Comparison of ENCODE assay signal across 9 cellular contexts in the genomic region with DNA sequence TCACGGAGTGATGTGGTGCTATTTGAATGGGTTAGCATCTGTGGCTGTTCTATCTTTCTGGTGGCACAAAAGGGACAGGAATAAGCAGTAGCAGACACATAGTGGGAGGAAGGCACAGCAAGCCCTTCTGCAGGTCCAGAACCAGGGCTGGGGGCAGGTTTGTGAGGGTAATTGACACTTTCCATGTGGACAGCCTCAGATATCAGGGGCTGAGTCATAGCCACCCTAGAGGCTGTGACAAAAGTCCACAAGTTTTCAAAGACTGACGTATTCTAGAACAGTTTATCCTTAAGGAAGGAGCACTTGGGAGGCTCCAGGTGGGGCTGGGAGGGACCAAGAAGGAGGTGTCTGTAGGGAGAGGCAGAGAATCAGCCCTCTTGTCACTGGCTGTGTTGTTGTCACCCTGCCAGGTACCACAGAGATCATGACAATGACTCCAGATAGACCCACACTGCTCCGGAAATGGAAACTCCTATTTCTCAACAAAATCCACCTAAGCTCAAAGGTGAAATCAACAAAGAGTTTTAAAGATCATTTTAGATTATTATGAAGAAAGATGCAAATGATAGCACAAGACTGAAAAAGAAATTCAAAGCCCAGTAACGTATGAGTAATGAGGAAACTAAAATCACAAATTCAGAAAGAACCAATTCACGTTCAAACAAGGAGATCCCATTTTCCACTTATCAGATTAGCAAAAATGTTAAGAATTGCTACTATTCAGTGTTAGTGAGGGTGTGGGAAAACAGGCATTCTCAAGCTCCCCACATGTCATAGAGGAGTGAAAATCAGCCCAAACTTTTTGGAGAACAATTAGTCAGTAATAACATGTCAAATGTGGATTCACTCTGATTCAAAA. TPM values are rescaled to one million over a fixed set of nuclear protein-coding genes. Genes with fewer than 3 reads are reported as not detected.
DNase-seq lines count a peak whose midpoint lies in the region; ATAC-seq lines count a peak whose summit lies in the region.
"Had no signal": no experiment of that assay in that cellular context is flagged by ENCODE, and none has a peak within 500 bp of the region (broad histone marks: within the 10 kb centered on the region; RNA-seq: fewer than 3 reads in every experiment).

No MANE protein-coding gene starts in this region.

- no peaks in the 10 kb centered on the region for H3K36me3 ChIP-seq in SJCRH30

- H3K9me3 Mint-ChIP-seq in stimulated activated naive CD8-positive, alpha-beta T cell treated with anti-CD3 and anti-CD28 coated beads, Interleukin-15, Interleukin-2, amounts not matched to agents 100 ng/mL and 50 ng/mL, for 24 hours = no peaks in the 10 kb centered on the region
- H3K9me3 Mint-ChIP-seq: stimulated activated naive B cell treated with anti-CD40 and anti-IgM and Interleukin-4, amounts not matched to agents 10 μg/mL and 1 μg/mL and 100 μg/mL, for 72 hours had no signal

- ATAC-seq in right cardiac atrium = peak; percentile 59 to 62
- no peak for ATAC-seq in HG02623 (IDR thresholded peaks at IDR 0.05; ENCODE audit: unreplicated experiment)

- no peaks in the 10 kb centered on the region for H3K27me3 ChIP-seq in right cardiac atrium (ENCODE audit: control insufficient read depth, insufficient read depth)
- no peaks in the 10 kb centered on the region for H3K27me3 ChIP-seq in SJCRH30

- peak overlapping the region; percentile 89 for H3K27ac Mint-ChIP-seq in stimulated activated naive CD8-positive, alpha-beta T cell treated with anti-CD3 and anti-CD28 coated beads, Interleukin-15, Interleukin-2, amounts not matched to agents 100 ng/mL and 50 ng/mL, for 24 hours
- H3K27ac Mint-ChIP-seq: stimulated activated naive B cell treated with anti-CD40 and anti-IgM and Interleukin-4, amounts not matched to agents 10 μg/mL and 1 μg/mL and 100 μg/mL, for 72 hours had no signal

- DNase-seq in activated naive CD4-positive, alpha-beta T cell treated with Interleukin-2 at 50 U/mL for 16 hours = peak; percentile 52
- no peak for DNase-seq in activated naive CD4-positive, alpha-beta T cell (lab: John Stamatoyannopoulos, UW)
- peak; percentile 10 for DNase-seq in SW480 (ENCODE audit: low spot score)
- no peak for DNase-seq in right cardiac atrium
- DNase-seq in SJCRH30 = no peak
- no peak for DNase-seq in NCI-H2196 treated with DMSO at 0.1 percent for 48 hours (lab: John Stamatoyannopoulos, UW; ENCODE audit: unreplicated experiment)
- DNase-seq: stimulated activated naive B cell treated with anti-CD40 and anti-IgM and Interleukin-4, amounts not matched to agents 10 μg/mL and 1 μg/mL and 100 μg/mL, for 72 hours had no signal

- no peaks in the 10 kb centered on the region for H3K27me3 Mint-ChIP-seq in stimulated activated naive CD8-positive, alpha-beta T cell treated with anti-CD3 and anti-CD28 coated beads, Interleukin-15, Interleukin-2, amounts not matched to agents 100 ng/mL and 50 ng/mL, for 24 hours
- H3K27me3 Mint-ChIP-seq: stimulated activated naive B cell treated with anti-CD40 and anti-IgM and Interleukin-4, amounts not matched to agents 10 μg/mL and 1 μg/mL and 100 μg/mL, for 72 hours had no signal

- intact Hi-C loops in right cardiac atrium (cut with DNase I) = no loop called here

- WGBS in right cardiac atrium = 48% methylated on average over 5 of the region's 5 CpGs

- no peaks in the 10 kb centered on the region for H3K9me3 ChIP-seq in right cardiac atrium (ENCODE audit: control insufficient read depth, low read length)
- H3K9me3 ChIP-seq in SJCRH30 (replicated peaks) = no peaks in the 10 kb centered on the region

- peaks cover 55% of the 10 kb centered on the region for H3K4me1 Mint-ChIP-seq in stimulated activated naive CD8-positive, alpha-beta T cell treated with anti-CD3 and anti-CD28 coated beads, Interleukin-15, Interleukin-2, amounts not matched to agents 100 ng/mL and 50 ng/mL, for 24 hours (ENCODE audit: low read depth)

- no peaks in the 10 kb centered on the region for H3K36me3 Mint-ChIP-seq in stimulated activated naive CD8-positive, alpha-beta T cell treated with anti-CD3 and anti-CD28 coated beads, Interleukin-15, Interleukin-2, amounts not matched to agents 100 ng/mL and 50 ng/mL, for 24 hours (ENCODE audit: low read depth)
- H3K36me3 Mint-ChIP-seq: stimulated activated naive B cell treated with anti-CD40 and anti-IgM and Interleukin-4, amounts not matched to agents 10 μg/mL and 1 μg/mL and 100 μg/mL, for 72 hours had no signal

- H3K4me3 ChIP-seq in right cardiac atrium (ENCODE audit: low read length) (no peak overlapping the region), SJCRH30 (no peak overlapping the region)

- H3K4me3 Mint-ChIP-seq in stimulated activated naive CD8-positive, alpha-beta T cell treated with anti-CD3 and anti-CD28 coated beads, Interleukin-15, Interleukin-2, amounts not matched to agents 100 ng/mL and 50 ng/mL, for 24 hours = peak overlapping the region; percentile 30
- H3K4me3 Mint-ChIP-seq: stimulated activated naive B cell treated with anti-CD40 and anti-IgM and Interleukin-4, amounts not matched to agents 10 μg/mL and 1 μg/mL and 100 μg/mL, for 72 hours had no signal

- H3K27ac ChIP-seq in right cardiac atrium (ENCODE audit: low read length) (peak overlapping the region; percentile 73), SJCRH30 (no peak overlapping the region)

- H3K4me1 ChIP-seq in right cardiac atrium (ENCODE audit: control insufficient read depth, insufficient read depth, low read length) (peaks cover 15% of the 10 kb centered on the region), SJCRH30 (no peaks in the 10 kb centered on the region)

RNA-seq across cellular contexts. Expression of gene NFKBIA, which starts 48.3 kb away (rescaled TPM):
- 100 to 1,000 TPM in 3 of 4 donors, 10 to 100 TPM in 1; 74.0 to 125 (median 103) TPM for total RNA-seq in right cardiac atrium
- polyA plus RNA-seq in right cardiac atrium = 81.2 TPM
- 24.5 and 25.7 TPM in 2 replicates for total RNA-seq in SJCRH30 (2014; rRNA removed; shearing (Covaris generic))

Comparison
In these comparisons a context has a peak if more than half of its experiments do, and no peak if none do; other contexts are left out.
1. DNase-seq: peak in activated naive CD4-positive, alpha-beta T cell treated with Interleukin-2 at 50 U/mL for 16 hours (single experiment) and SW480 (single experiment); none in activated naive CD4-positive, alpha-beta T cell (0 of 4), right cardiac atrium (0 of 3), SJCRH30 (0 of 2) and NCI-H2196 treated with DMSO at 0.1 percent for 48 hours (single experiment).